In genomic region chr1:53121319-53122172, GRCh38 we compare ENCODE assay signal across 8 cellular contexts. TPM values are rescaled to one million over a fixed set of nuclear protein-coding genes. Genes with fewer than 3 reads are reported as not detected.
A peak's percentile ranks its signal among the peaks of the same experiment; 100 is the strongest.
DNase-seq lines count a peak whose midpoint lies in the region; ATAC-seq and TF ChIP-seq lines count a peak whose summit lies in the region.

No MANE protein-coding gene starts in this region.

- no peaks in the 10 kb centered on the region for H3K36me3 Mint-ChIP-seq in GM23338 (ENCODE audit: low read depth)

- H3K9me3 ChIP-seq in fibroblast of lung (ENCODE audit: control insufficient read depth, insufficient read depth, low read depth, low read length) (no peaks in the 10 kb centered on the region), sigmoid colon (no peaks in the 10 kb centered on the region)

- H3K4me1 ChIP-seq in GM23338 (ENCODE audit: insufficient read depth) (peaks cover 4% of the 10 kb centered on the region; the same call in 1 of the 2 replicates), fibroblast of lung (ENCODE audit: control insufficient read depth, extremely low read depth, insufficient read depth, low read length) (peaks cover 24% of the 10 kb centered on the region), sigmoid colon (peaks cover 0 to 61% (median 58%) of the 10 kb centered on the region in 4 donors)

- TF ChIP-seq EP300 in sigmoid colon (IDR thresholded peaks at IDR 0.05), result peak in 1 of 4 donors; percentile 5

- H3K4me2 ChIP-seq in GM23338 (no peak overlapping the region), fibroblast of lung (ENCODE audit: extremely low read depth, insufficient read depth, low read length) (no peak overlapping the region)

- H3K4me3 Mint-ChIP-seq in GM23338, result no peak overlapping the region

- H4K20me1 ChIP-seq in GM23338 (replicated peaks; ENCODE audit: insufficient read depth) (no peaks in the 10 kb centered on the region), fibroblast of lung (ENCODE audit: control insufficient read depth, extremely low read depth, insufficient read depth, low read length) (no peaks in the 10 kb centered on the region)

- no peaks in the 10 kb centered on the region for H3K9me3 Mint-ChIP-seq in GM23338

- no peak for DNase-seq in GM23338 (ENCODE audit: low spot score)
- peak; percentile 63 for DNase-seq in NCI-H345 treated with DMSO at 0.1 percent for 48 hours (lab: John Stamatoyannopoulos, UW; ENCODE audit: unreplicated experiment)
- peak; percentile 61 to 90 for DNase-seq in fibroblast of lung (ENCODE audit: low read depth in 2 of 2)
- peak; percentile 90 for DNase-seq in sigmoid colon
- DNase-seq in OCI-M1 (lab: John Stamatoyannopoulos, UW), result no peak
- no peak for DNase-seq in effector CD4-positive, alpha-beta T cell

- peaks cover 33% of the 10 kb centered on the region for H3K4me1 Mint-ChIP-seq in GM23338

- H3K27ac Mint-ChIP-seq in GM23338, result no peak overlapping the region

- TF ChIP-seq POLR2A in sigmoid colon (IDR thresholded peaks at IDR 0.05), result no peak

- H3K27me3 Mint-ChIP-seq in GM23338 (ENCODE audit: insufficient read depth, low read depth, poor library complexity), result peaks cover 11% of the 10 kb centered on the region

- no peak for ATAC-seq in GM23338
- ATAC-seq in HG03280 (IDR thresholded peaks at IDR 0.05; ENCODE audit: unreplicated experiment), result no peak
- ATAC-seq in GM19397 (IDR thresholded peaks at IDR 0.05; ENCODE audit: unreplicated experiment), result no peak

- no peaks in the 10 kb centered on the region for H3K36me3 ChIP-seq in GM23338 (ENCODE audit: insufficient read depth)
- H3K36me3 ChIP-seq in fibroblast of lung (ENCODE audit: control insufficient read depth, insufficient read depth, low read length), result no peaks in the 10 kb centered on the region
- H3K36me3 ChIP-seq in sigmoid colon, result no peaks in the 10 kb centered on the region

- TF ChIP-seq CTCF in GM23338 (conservative IDR thresholded peaks at IDR 0.05; ENCODE audit: low read depth in 2 of 2), result no peak
- TF ChIP-seq CTCF in fibroblast of lung (conservative IDR thresholded peaks at IDR 0.05 in 1 of 2, IDR thresholded peaks at IDR 0.05 in 1 of 2; ENCODE audit: low read depth in 1 of 2, low read length in 2 of 2), result no peak
- no peak for TF ChIP-seq CTCF in sigmoid colon (IDR thresholded peaks at IDR 0.05)

- H3K27ac ChIP-seq in GM23338 (ENCODE audit: low read depth) (no peak overlapping the region), fibroblast of lung (ENCODE audit: insufficient read depth, low read length) (peak overlapping the region; percentile 28), sigmoid colon (peak overlapping the region; percentile 67 to 82 (median 73))

- intact Hi-C loops in sigmoid colon (cut with DNase I), result no loop called here

- peak overlapping the region; percentile 47; the same call in 1 of the 2 replicates for H2AFZ ChIP-seq in GM23338
- no peak overlapping the region for H2AFZ ChIP-seq in fibroblast of lung (ENCODE audit: low read length)

- no peak overlapping the region for H3K4me3 ChIP-seq in GM23338
- H3K4me3 ChIP-seq in fibroblast of lung (replicated peaks in 1 of 4; ENCODE audit: control extremely low read depth in 1 of 4, insufficient read depth in 1 of 4, low read depth in 3 of 4, low read length in 4 of 4), result no peak overlapping the region
- no peak overlapping the region for H3K4me3 ChIP-seq in sigmoid colon

- no peak overlapping the region for H3K9ac ChIP-seq in fibroblast of lung (ENCODE audit: insufficient read depth, low read length)

- no peaks in the 10 kb centered on the region for H3K27me3 ChIP-seq in GM23338 (ENCODE audit: insufficient read depth)
- no peaks in the 10 kb centered on the region for H3K27me3 ChIP-seq in fibroblast of lung (ENCODE audit: control insufficient read depth, insufficient read depth, low read length)
- no peaks in the 10 kb centered on the region for H3K27me3 ChIP-seq in sigmoid colon

- H3F3A ChIP-seq in GM23338 (replicated peaks; ENCODE audit: low read depth), result no peaks in the 10 kb centered on the region

- no peaks in the 10 kb centered on the region for H3K9me2 ChIP-seq in GM23338 (ENCODE audit: insufficient read depth)

- H3K79me2 ChIP-seq in GM23338 (replicated peaks; ENCODE audit: insufficient read depth) (no peaks in the 10 kb centered on the region), fibroblast of lung (ENCODE audit: control insufficient read depth, insufficient read depth, low read length) (no peaks in the 10 kb centered on the region)

- WGBS in sigmoid colon, 2 donors, result 51 to 53% methylated on average over 17 to 18 of the region's 18 CpGs

TF ChIP-seq in GM23338, 12 proteins besides CTCF, POLR2A, EP300 and RAD21 (continues in another document):
- TF ChIP-seq EZH2 (IDR thresholded peaks at IDR 0.05; ENCODE audit: low read depth, unreplicated experiment) (no peak), REST (IDR thresholded peaks at IDR 0.05; ENCODE audit: unreplicated experiment) (no peak), ETS1 (IDR thresholded peaks at IDR 0.05) (no peak), JUNB (IDR thresholded peaks at IDR 0.05; ENCODE audit: unreplicated experiment) (no peak), ZNF114 (CRISPR knock-in tag; IDR thresholded peaks at IDR 0.05) (no peak), POLR2AphosphoS5 (IDR thresholded peaks at IDR 0.05; ENCODE audit: low read depth) (no peak), EZH2phosphoT487 (IDR thresholded peaks at IDR 0.05; ENCODE audit: unreplicated experiment) (no peak), NANOG (IDR thresholded peaks at IDR 0.05; ENCODE audit: borderline replicate concordance) (no peak), STAT1 (IDR thresholded peaks at IDR 0.05; ENCODE audit: unreplicated experiment) (no peak)

RNA-seq across cellular contexts. Expression of gene SLC1A7, which starts 20.9 kb away (rescaled TPM):
- not detected in 2 replicates for total RNA-seq in GM23338 (2014; rRNA removed; shearing (Covaris generic))
- polyA plus RNA-seq in GM23338 (2016; fragmentation: Nextera tagmentation; extraction: Ambion mirVana), result not detected in 2 replicates
- 0.26 and 0.33 TPM in 2 replicates for total RNA-seq in fibroblast of lung
- 0.09 and 0.15 TPM in 2 replicates for polyA plus RNA-seq in fibroblast of lung
- 0.58 and 1.0 TPM in 2 replicates for polyA plus RNA-seq in fibroblast of lung (2012)
- polyA minus RNA-seq in fibroblast of lung (ENCODE audit: low replicate concordance), result 1.9 TPM in 1 of 2 replicates, not detected in the other
- under 1 TPM in 3 of 4 donors, not detected in 1; 0.16 to 0.83 (median 0.54) TPM for total RNA-seq in sigmoid colon
- polyA plus RNA-seq in sigmoid colon, result 1 to 10 TPM in 2 of 3 donors, under 1 TPM in 1; 0.86 to 1.6 (median 1.2) TPM

RNA-seq across cellular contexts. Expression of gene PODN, which starts 59.5 kb away (rescaled TPM):
- 0.24 and 1.0 TPM in 2 replicates for total RNA-seq in GM23338 (2014; rRNA removed; shearing (Covaris generic))
- polyA plus RNA-seq in GM23338 (2016; fragmentation: Nextera tagmentation; extraction: Ambion mirVana), result 0.16 TPM in 1 of 2 replicates, not detected in the other
- total RNA-seq in fibroblast of lung, result 49.7 and 67.5 TPM in 2 replicates
- polyA plus RNA-seq in fibroblast of lung, result 21.8 and 31.6 TPM in 2 replicates
- 36.5 and 62.7 TPM in 2 replicates for polyA plus RNA-seq in fibroblast of lung (2012)
- polyA minus RNA-seq in fibroblast of lung (ENCODE audit: low replicate concordance), result 21.2 and 26.8 TPM in 2 replicates
- 100 to 1,000 TPM in 1 of 4 donors, 10 to 100 TPM in 3; 67.6 to 200 (median 88.6) TPM for total RNA-seq in sigmoid colon
- 10 to 100 TPM in 2 of 3 donors, 1 to 10 TPM in 1; 1.6 to 16.2 (median 13.8) TPM for polyA plus RNA-seq in sigmoid colon

Comparison
In these comparisons a context has a peak if more than half of its experiments do, and no peak if none do; other contexts are left out.
1. DNase-seq: peak in NCI-H345 treated with DMSO at 0.1 percent for 48 hours (single experiment), fibroblast of lung (2 of 2) and sigmoid colon (single experiment); none in GM23338 (single experiment), OCI-M1 (single experiment) and effector CD4-positive, alpha-beta T cell (single experiment).
2. RNA of gene PODN, which starts 59.5 kb away (total RNA-seq): 67.6 to 200 TPM in sigmoid colon and 49.7 to 67.5 TPM in fibroblast of lung; 0.24 to 1.0 TPM in GM23338; every median in the first group is over 10 times any median in the second.